ENCODE assay signal across 15 cellular contexts in the genomic region with DNA sequence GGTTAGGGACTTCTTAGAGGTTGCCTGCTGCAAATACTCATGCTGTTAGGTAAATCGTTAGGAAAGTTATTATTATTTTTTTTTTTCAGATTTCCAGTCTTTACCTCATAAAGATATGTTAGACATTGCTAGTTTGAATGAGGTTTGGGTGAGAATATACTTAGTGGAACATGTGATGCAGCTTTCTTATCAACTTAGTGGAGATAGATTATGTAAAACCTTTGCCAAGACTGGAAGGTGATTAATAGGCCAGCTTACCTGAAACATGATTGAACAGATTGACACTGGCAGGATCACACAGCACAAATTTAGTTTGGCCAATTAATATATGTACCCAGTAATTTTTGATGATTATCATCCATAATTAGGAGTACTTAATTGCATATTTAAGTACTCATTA.
"Had no signal": no experiment of that assay in that cellular context is flagged by ENCODE, and none has a peak within 500 bp of the region (broad histone marks: within the 10 kb centered on the region; RNA-seq: fewer than 3 reads in every experiment).

No MANE protein-coding gene starts in this region.

- H3K4me3 Mint-ChIP-seq: activated naive CD8-positive, alpha-beta T cell treated with anti-CD3 and anti-CD28 coated beads, Interleukin-2, amount 10 ng/mL, durations not matched to agents 7 days and 5 days; neural crest cell had no signal

- H3K27me3 Mint-ChIP-seq: activated naive CD8-positive, alpha-beta T cell treated with anti-CD3 and anti-CD28 coated beads, Interleukin-2, amount 10 ng/mL, durations not matched to agents 7 days and 5 days had no signal

- H3K4me1 ChIP-seq: parathyroid adenoma had no signal

- H3K27me3 ChIP-seq: ascending aorta, cardiac muscle cell, heart left ventricle, tibial nerve had no signal

- DNase-seq: activated CD4-positive, alpha-beta T cell treated with anti-CD3 and anti-CD28 coated beads, Interleukin-2, amount 50 U/mL, for 4 hours; activated CD4-positive, CD25-positive, alpha-beta regulatory T cell treated with anti-CD3 and anti-CD28 coated beads, Interleukin-2, amount 50 U/mL, for 72 hours; activated CD8-positive, alpha-beta memory T cell treated with anti-CD3 and anti-CD28 coated beads, Interleukin-2, amount 50 U/mL, for 4 hours; activated naive CD8-positive, alpha-beta T cell treated with anti-CD3 and anti-CD28 coated beads, Interleukin-2, amount 10 ng/mL, durations not matched to agents 7 days and 5 days; heart left ventricle; islet precursor cell; SIG-M5; T-helper 9 cell had no signal

- H3K27ac ChIP-seq: ascending aorta, parathyroid adenoma had no signal

- H3K4me3 ChIP-seq: ascending aorta, cardiac muscle cell, heart left ventricle, tibial nerve had no signal

- H3K27ac Mint-ChIP-seq: activated naive CD8-positive, alpha-beta T cell treated with anti-CD3 and anti-CD28 coated beads, Interleukin-2, amount 10 ng/mL, durations not matched to agents 7 days and 5 days; activated T-helper 2 cell treated with anti-CD3 and anti-CD28 coated beads, Interferon-gamma antibody, Interleukin-2, Interleukin-4, amounts not matched to agents 10 μg/mL and 5 μg/mL and 100 μg/mL, durations not matched to agents 14 hours and 24 hours and 36 hours had no signal

- H3K36me3 ChIP-seq: ascending aorta, cardiac muscle cell, heart left ventricle had no signal

- H3K9me3 ChIP-seq: ascending aorta, heart left ventricle, tibial nerve had no signal

- ATAC-seq: left lobe of liver had no signal
